Comparison of ENCODE assay signal across 24 cellular contexts in genomic region chrX:97380200-97380599, GRCh38.
"Had no signal": no experiment of that assay in that cellular context is flagged by ENCODE, and none has a peak within 500 bp of the region (broad histone marks: within the 10 kb centered on the region; RNA-seq: fewer than 3 reads in every experiment).

No MANE protein-coding gene starts in this region.

- DNase-seq: effector CD4-positive, alpha-beta T cell; gastrocnemius medialis; heart right ventricle; hypothalamus; islet precursor cell; left cardiac atrium; left ventricle myocardium inferior; lower lobe of right lung; natural killer cell; psoas muscle; spleen; stimulated activated CD4-positive, alpha-beta T cell treated with anti-CD3 and anti-CD28 coated beads, Interleukin-15, amount 100 ng/mL, for 24 hours; stimulated activated CD4-positive, alpha-beta T cell treated with anti-CD3 and anti-CD28 coated beads, Interleukin-1b, Interleukin-23, amount 100 ng/mL, for 48 hours; stimulated activated CD4-positive, alpha-beta T cell treated with anti-CD3 and anti-CD28 coated beads, Interleukin-4, amount 100 ng/mL, for 24 hours; stimulated activated naive B cell treated with anti-CD40 and anti-IgM and Interleukin-4, amounts not matched to agents 10 μg/mL and 1 μg/mL and 100 μg/mL, for 72 hours; stimulated activated naive CD8-positive, alpha-beta T cell treated with anti-CD3 and anti-CD28 coated beads, Interleukin-15, amount 100 ng/mL, for 72 hours; transverse colon had no signal

- H3K27ac ChIP-seq: coronary artery, gastrocnemius medialis, heart right ventricle, left ventricle myocardium inferior, lower lobe of right lung, psoas muscle, spleen, thoracic aorta, transverse colon had no signal

- H3K27ac Mint-ChIP-seq: memory B cell; mesothelial cell of epicardium; natural killer cell; stimulated activated naive B cell treated with anti-CD40 and anti-IgM and Interleukin-4, amounts not matched to agents 10 μg/mL and 1 μg/mL and 100 μg/mL, for 72 hours; stimulated activated naive CD8-positive, alpha-beta T cell treated with anti-CD3 and anti-CD28 coated beads, Interleukin-15, amount 100 ng/mL, for 72 hours had no signal

- H3K27me3 Mint-ChIP-seq: memory B cell; stimulated activated naive B cell treated with anti-CD40 and anti-IgM and Interleukin-4, amounts not matched to agents 10 μg/mL and 1 μg/mL and 100 μg/mL, for 72 hours; stimulated activated naive CD8-positive, alpha-beta T cell treated with anti-CD3 and anti-CD28 coated beads, Interleukin-15, amount 100 ng/mL, for 72 hours had no signal

- H3K4me3 ChIP-seq: coronary artery, gastrocnemius medialis, heart right ventricle, left ventricle myocardium inferior, lower lobe of right lung, psoas muscle, spleen, thoracic aorta, transverse colon had no signal

- H3K36me3 ChIP-seq: heart right ventricle, left ventricle myocardium inferior, lower lobe of right lung, thoracic aorta, transverse colon had no signal

- FAIRE-seq: endometrium had no signal

- H3K27me3 ChIP-seq: gastrocnemius medialis, spleen, transverse colon had no signal

- H3K9me3 ChIP-seq: gastrocnemius medialis, heart right ventricle, left ventricle myocardium inferior, lower lobe of right lung, psoas muscle, spleen, thoracic aorta, transverse colon had no signal

- H3K9me3 Mint-ChIP-seq: memory B cell; mesothelial cell of epicardium; natural killer cell; stimulated activated naive B cell treated with anti-CD40 and anti-IgM and Interleukin-4, amounts not matched to agents 10 μg/mL and 1 μg/mL and 100 μg/mL, for 72 hours; stimulated activated naive CD8-positive, alpha-beta T cell treated with anti-CD3 and anti-CD28 coated beads, Interleukin-15, amount 100 ng/mL, for 72 hours had no signal

- H3K36me3 Mint-ChIP-seq: mesothelial cell of epicardium, natural killer cell had no signal

- H3K4me1 ChIP-seq: gastrocnemius medialis, heart right ventricle, left ventricle myocardium inferior, lower lobe of right lung, psoas muscle, spleen, transverse colon had no signal

- H3K4me3 Mint-ChIP-seq: memory B cell; mesothelial cell of epicardium; natural killer cell; stimulated activated naive B cell treated with anti-CD40 and anti-IgM and Interleukin-4, amounts not matched to agents 10 μg/mL and 1 μg/mL and 100 μg/mL, for 72 hours; stimulated activated naive CD8-positive, alpha-beta T cell treated with anti-CD3 and anti-CD28 coated beads, Interleukin-15, amount 100 ng/mL, for 72 hours had no signal

- H3K4me1 Mint-ChIP-seq: memory B cell; natural killer cell; stimulated activated naive B cell treated with anti-CD40 and anti-IgM and Interleukin-4, amounts not matched to agents 10 μg/mL and 1 μg/mL and 100 μg/mL, for 72 hours; stimulated activated naive CD8-positive, alpha-beta T cell treated with anti-CD3 and anti-CD28 coated beads, Interleukin-15, amount 100 ng/mL, for 72 hours had no signal

- ATAC-seq: esophagus mucosa; gastrocnemius medialis; heart right ventricle; left cardiac atrium; lower lobe of right lung; natural killer cell; psoas muscle; sciatic nerve; stimulated activated naive B cell treated with anti-CD40 and anti-IgM and Interleukin-4, amounts not matched to agents 10 μg/mL and 1 μg/mL and 100 μg/mL, for 72 hours; stimulated activated naive CD8-positive, alpha-beta T cell treated with anti-CD3 and anti-CD28 coated beads, Interleukin-15, amount 100 ng/mL, for 72 hours had no signal
